Comparison of ENCODE assay signal across 15 cellular contexts in genomic region chr6:155647354-155647753, GRCh38.
"Had no signal": no experiment of that assay in that cellular context is flagged by ENCODE, and none has a peak within 500 bp of the region (broad histone marks: within the 10 kb centered on the region; RNA-seq: fewer than 3 reads in every experiment).

No MANE protein-coding gene starts in this region.

- DNase-seq: activated B cell treated with CpG ODN at 0.5 μM for 24 hours; activated CD4-positive, alpha-beta T cell treated with anti-CD3 and anti-CD28 coated beads, Interleukin-2, amount 10 ng/mL, durations not matched to agents 24 days and 14 days; activated CD8-positive, alpha-beta memory T cell treated with anti-CD3 and anti-CD28 coated beads, Interleukin-2, amount 50 U/mL, for 4 hours; activated CD8-positive, alpha-beta T cell treated with anti-CD3 and anti-CD28 coated beads, Interleukin-2, amount 10 ng/mL, durations not matched to agents 7 days and 5 days; activated effector memory CD4-positive, alpha-beta T cell treated with anti-CD3 and anti-CD28 coated beads, Interleukin-2, amount 50 U/mL, for 16 hours; activated T-cell treated with anti-CD3 and anti-CD28 coated beads, Interleukin-2, amount 50 U/mL, for 48 hours; amniotic stem cell; cerebellar nuclear complex; dermis blood vessel endothelial cell; kidney glomerular epithelial cell; nephron progenitor cell; right lobe of liver; spleen; SW 1271; upper lobe of left lung had no signal

- H3K4me1 ChIP-seq: right lobe of liver, upper lobe of left lung had no signal

- H3K9me3 ChIP-seq: right lobe of liver, upper lobe of left lung had no signal

- H3K4me3 ChIP-seq: right lobe of liver, spleen, upper lobe of left lung had no signal

- H3K27me3 ChIP-seq: right lobe of liver, spleen, upper lobe of left lung had no signal

- H3K27ac ChIP-seq: right lobe of liver, spleen, upper lobe of left lung had no signal

- H3K36me3 ChIP-seq: right lobe of liver, spleen, upper lobe of left lung had no signal
